1 cellular context compared by ENCODE assay signal in the genomic region with DNA sequence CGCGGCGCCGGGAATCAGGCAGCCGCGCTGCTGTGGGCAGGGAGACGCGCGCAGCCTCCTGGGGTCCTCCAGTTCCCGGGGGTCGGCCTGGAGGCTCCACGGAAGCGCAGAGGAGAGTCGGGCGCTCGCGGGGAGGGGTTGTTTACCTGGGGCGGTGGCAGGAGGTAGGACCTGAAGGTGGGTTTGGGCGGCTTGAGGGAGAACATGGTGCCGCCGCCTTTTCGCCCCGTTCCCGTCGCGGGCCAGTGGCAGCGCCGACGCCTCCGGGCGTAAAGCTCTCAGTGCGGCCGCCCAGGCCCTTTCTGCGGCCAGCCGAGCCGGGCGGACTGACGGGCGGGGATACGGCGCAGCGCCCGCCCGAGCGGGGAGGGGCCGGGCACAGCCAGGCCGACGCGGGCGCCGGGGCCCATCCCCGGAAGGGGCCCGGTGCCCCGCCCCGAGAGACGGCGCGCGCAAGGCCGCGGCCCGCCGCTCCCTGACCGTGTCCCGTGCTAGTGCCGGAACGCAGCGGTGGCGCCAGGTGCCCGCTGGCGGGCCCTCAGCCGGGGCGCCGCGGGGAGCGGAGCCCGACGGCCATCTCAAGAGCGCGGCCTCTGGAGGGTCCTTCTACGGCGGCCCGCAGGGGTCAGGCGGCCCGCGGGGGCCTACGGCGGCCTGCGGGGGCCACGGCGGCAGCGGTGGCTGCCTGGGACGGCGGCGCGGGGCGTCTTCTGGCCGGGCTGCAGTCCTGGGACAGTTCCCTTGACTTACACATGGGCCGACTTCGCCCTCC.
A peak's percentile ranks its signal among the peaks of the same experiment; 100 is the strongest.
TF ChIP-seq lines count a peak whose summit lies in the region.

A gene with protein sequence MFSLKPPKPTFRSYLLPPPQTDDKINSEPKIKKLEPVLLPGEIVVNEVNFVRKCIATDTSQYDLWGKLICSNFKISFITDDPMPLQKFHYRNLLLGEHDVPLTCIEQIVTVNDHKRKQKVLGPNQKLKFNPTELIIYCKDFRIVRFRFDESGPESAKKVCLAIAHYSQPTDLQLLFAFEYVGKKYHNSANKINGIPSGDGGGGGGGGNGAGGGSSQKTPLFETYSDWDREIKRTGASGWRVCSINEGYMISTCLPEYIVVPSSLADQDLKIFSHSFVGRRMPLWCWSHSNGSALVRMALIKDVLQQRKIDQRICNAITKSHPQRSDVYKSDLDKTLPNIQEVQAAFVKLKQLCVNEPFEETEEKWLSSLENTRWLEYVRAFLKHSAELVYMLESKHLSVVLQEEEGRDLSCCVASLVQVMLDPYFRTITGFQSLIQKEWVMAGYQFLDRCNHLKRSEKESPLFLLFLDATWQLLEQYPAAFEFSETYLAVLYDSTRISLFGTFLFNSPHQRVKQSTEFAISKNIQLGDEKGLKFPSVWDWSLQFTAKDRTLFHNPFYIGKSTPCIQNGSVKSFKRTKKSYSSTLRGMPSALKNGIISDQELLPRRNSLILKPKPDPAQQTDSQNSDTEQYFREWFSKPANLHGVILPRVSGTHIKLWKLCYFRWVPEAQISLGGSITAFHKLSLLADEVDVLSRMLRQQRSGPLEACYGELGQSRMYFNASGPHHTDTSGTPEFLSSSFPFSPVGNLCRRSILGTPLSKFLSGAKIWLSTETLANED (minus strand): TSS at position 328 of the 772 bp plus-strand sequence. CDS start 122 bp downstream, at position 206.

TF ChIP-seq in Ishikawa, 13 proteins besides CTCF, POLR2A, EP300 and RAD21 (continued from another document):
- TF ChIP-seq, protein P1, sequence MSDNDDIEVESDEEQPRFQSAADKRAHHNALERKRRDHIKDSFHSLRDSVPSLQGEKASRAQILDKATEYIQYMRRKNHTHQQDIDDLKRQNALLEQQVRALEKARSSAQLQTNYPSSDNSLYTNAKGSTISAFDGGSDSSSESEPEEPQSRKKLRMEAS (IDR thresholded peaks at IDR 0.05): 0 out of 2 replicates have a peak, but pooled peaks have one; percentile 1
- TF ChIP-seq EGR1 (IDR thresholded peaks at IDR 0.05): no peak
